9 cellular contexts compared by ENCODE assay signal in genomic region chr6:159931112-159931511, GRCh38. TPM values are rescaled to one million over a fixed set of nuclear protein-coding genes. Genes with fewer than 3 reads are reported as not detected.
DNase-seq lines count a peak whose midpoint lies in the region; ATAC-seq and TF ChIP-seq lines count a peak whose summit lies in the region.
"Had no signal": no experiment of that assay in that cellular context is flagged by ENCODE, and none has a peak within 500 bp of the region (broad histone marks: within the 10 kb centered on the region; RNA-seq: fewer than 3 reads in every experiment).

No MANE protein-coding gene starts in this region.

- ATAC-seq in GM18508 (IDR thresholded peaks at IDR 0.05; ENCODE audit: insufficient read depth, unreplicated experiment): peak; percentile 93
- peak; percentile 93 for ATAC-seq in GM21360 (IDR thresholded peaks at IDR 0.05; ENCODE audit: unreplicated experiment)
- ATAC-seq in HG03108 (IDR thresholded peaks at IDR 0.05; ENCODE audit: unreplicated experiment): peak; percentile 90
- ATAC-seq in lower lobe of right lung: no peak
- ATAC-seq in heart left ventricle: no peak

- H3K27me3 Mint-ChIP-seq in activated naive CD4-positive, alpha-beta T cell treated with anti-CD3 and anti-CD28 coated beads for 36 hours (ENCODE audit: low read depth): peaks cover 3% of the 10 kb centered on the region
- no peaks in the 10 kb centered on the region for H3K27me3 Mint-ChIP-seq in immature natural killer cell (ENCODE audit: low read depth in 3 of 3)

- H3K4me3 ChIP-seq in lower lobe of right lung (no peak overlapping the region), heart left ventricle (no peak overlapping the region)

- peaks cover 9% of the 10 kb centered on the region for H3K4me1 ChIP-seq in lower lobe of right lung
- H3K4me1 ChIP-seq in heart left ventricle: peaks cover 0 to 15% (median 7%) of the 10 kb centered on the region in 12 donors

- no peaks in the 10 kb centered on the region for H3K36me3 Mint-ChIP-seq in activated naive CD4-positive, alpha-beta T cell treated with anti-CD3 and anti-CD28 coated beads for 36 hours (ENCODE audit: low read depth)
- no peaks in the 10 kb centered on the region for H3K36me3 Mint-ChIP-seq in immature natural killer cell

- no peak overlapping the region for H3K27ac ChIP-seq in lower lobe of right lung
- H3K27ac ChIP-seq in heart left ventricle: no peak overlapping the region

- intact Hi-C loops in activated naive CD4-positive, alpha-beta T cell treated with anti-CD3 and anti-CD28 coated beads for 36 hours (cut with micrococcal nuclease): loop anchor here (1.0 to 2.0 kb wide), 11 partner anchors 37 to 914 kb away; partner anchors contain the start of genes TCP1 and WTAP
- intact Hi-C loops in lower lobe of right lung (cut with DNase I): no loop called here
- intact Hi-C loops in heart left ventricle (cut with DNase I): no loop called here

- CTCF ChIA-PET in activated naive CD4-positive, alpha-beta T cell treated with anti-CD3 and anti-CD28 coated beads for 36 hours (lab: Charles Lee): interaction anchor here (0.9 kb wide), 1 partner anchor 37 kb away, joined by 3 read pairs; no protein-coding TSS in a partner anchor

- no peaks in the 10 kb centered on the region for H3K9me3 ChIP-seq in lower lobe of right lung
- peaks cover 0 to 8% (median 0%) of the 10 kb centered on the region in 12 donors for H3K9me3 ChIP-seq in heart left ventricle

- TF ChIP-seq POLR2A in erythroblast (IDR thresholded peaks at IDR 0.05; ENCODE audit: low read length): no peak
- no peak for TF ChIP-seq POLR2A in heart left ventricle (IDR thresholded peaks at IDR 0.05)

- no peak for TF ChIP-seq CTCF in lower lobe of right lung (IDR thresholded peaks at IDR 0.05)
- TF ChIP-seq CTCF in heart left ventricle (IDR thresholded peaks at IDR 0.05): no peak

- H3K4me1 Mint-ChIP-seq in activated naive CD4-positive, alpha-beta T cell treated with anti-CD3 and anti-CD28 coated beads for 36 hours (ENCODE audit: low read depth): peaks cover 31% of the 10 kb centered on the region
- H3K4me1 Mint-ChIP-seq in immature natural killer cell: peaks cover 2 to 5% of the 10 kb centered on the region in 2 donors

- no peaks in the 10 kb centered on the region for H3K9me3 Mint-ChIP-seq in activated naive CD4-positive, alpha-beta T cell treated with anti-CD3 and anti-CD28 coated beads for 36 hours
- H3K9me3 Mint-ChIP-seq in immature natural killer cell: peaks cover 0 to 1% (median 0%) of the 10 kb centered on the region in 6 donors

- 90 to 98% (median 95%) methylated on average over 3 of the region's 3 CpGs for WGBS in heart left ventricle, 4 donors

- peak overlapping the region; percentile 20 for H3K27ac Mint-ChIP-seq in activated naive CD4-positive, alpha-beta T cell treated with anti-CD3 and anti-CD28 coated beads for 36 hours
- peak overlapping the region in 1 of 6 donors; percentile 37 for H3K27ac Mint-ChIP-seq in immature natural killer cell

- peak; percentile 67 for DNase-seq in activated naive CD4-positive, alpha-beta T cell treated with anti-CD3 and anti-CD28 coated beads for 36 hours
- DNase-seq in immature natural killer cell: no peak
- DNase-seq in lower lobe of right lung: no peak
- no peak for DNase-seq in erythroblast (lab: John Stamatoyannopoulos, UW)
- DNase-seq in heart left ventricle: no peak
- DNase-seq: substantia nigra had no signal

- no peak overlapping the region for H3K4me3 Mint-ChIP-seq in activated naive CD4-positive, alpha-beta T cell treated with anti-CD3 and anti-CD28 coated beads for 36 hours
- H3K4me3 Mint-ChIP-seq in immature natural killer cell: no peak overlapping the region

- H3K36me3 ChIP-seq in lower lobe of right lung: no peaks in the 10 kb centered on the region
- H3K36me3 ChIP-seq in heart left ventricle: no peaks in the 10 kb centered on the region

- no peaks in the 10 kb centered on the region for H3K27me3 ChIP-seq in lower lobe of right lung (ENCODE audit: low read depth)
- H3K27me3 ChIP-seq in heart left ventricle: no peaks in the 10 kb centered on the region

RNA-seq across cellular contexts. Expression of gene IGF2R, which starts 37.8 kb away (rescaled TPM):
- total RNA-seq in activated naive CD4-positive, alpha-beta T cell treated with anti-CD3 and anti-CD28 coated beads for 36 hours: 10 to 100 TPM; 42.1 to 44.5 TPM
- polyA plus RNA-seq in immature natural killer cell (10 to 100 TPM; 17.2 to 54.9 (median 21.4) TPM), heart left ventricle (10 to 100 TPM; 15.4 to 38.0 TPM)
- total RNA-seq in lower lobe of right lung (156 TPM), heart left ventricle (100 to 1,000 TPM in 2 of 9 donors, 10 to 100 TPM in 7; 49.3 to 111 (median 74.0) TPM)

RNA-seq across cellular contexts. Expression of gene MAS1, which starts 40.3 kb away (rescaled TPM):
- not detected for total RNA-seq in activated naive CD4-positive, alpha-beta T cell treated with anti-CD3 and anti-CD28 coated beads for 36 hours
- not detected for polyA plus RNA-seq in immature natural killer cell
- total RNA-seq in lower lobe of right lung: not detected
- under 1 TPM in 2 of 9 donors, not detected in 7; 0.05 to 0.08 TPM for total RNA-seq in heart left ventricle
- not detected for polyA plus RNA-seq in heart left ventricle

Comparison
In these comparisons a context has a peak if more than half of its experiments do, and no peak if none do; other contexts are left out.
1. ATAC-seq: peak in GM18508 (single experiment), GM21360 (single experiment) and HG03108 (single experiment); none in lower lobe of right lung (0 of 2) and heart left ventricle (0 of 4).